1 cellular context compared by ENCODE assay signal in genomic region chr6:37051138-37052026, GRCh38.
TF ChIP-seq lines count a peak whose summit lies in the region.

No MANE protein-coding gene starts in this region.

TF ChIP-seq in HepG2, 621 proteins besides CTCF, POLR2A, EP300 and RAD21 (continued from another document and continues in another):
- TF ChIP-seq ZNF318 (CRISPR knock-in tag; IDR thresholded peaks at IDR 0.05): no peak; the same call in 1 of the 2 replicates
- TF ChIP-seq RFXANK (CRISPR knock-in tag; IDR thresholded peaks at IDR 0.05): peak; percentile 76; the same call in 1 of the 2 replicates
- TF ChIP-seq NFE2 (CRISPR knock-in tag; IDR thresholded peaks at IDR 0.05): no peak
- peak; percentile 90; the same call in 1 of the 2 replicates for TF ChIP-seq CBX5 (CRISPR knock-in tag; IDR thresholded peaks at IDR 0.05; ENCODE audit: borderline replicate concordance)
- peak; percentile 93 for TF ChIP-seq ZFP91 (CRISPR knock-in tag; IDR thresholded peaks at IDR 0.05; ENCODE audit: borderline replicate concordance)
- peak; percentile 21; the same call in 1 of the 2 replicates for TF ChIP-seq ZNF780A (CRISPR knock-in tag; IDR thresholded peaks at IDR 0.05)
- TF ChIP-seq ZBTB46 (CRISPR knock-in tag; IDR thresholded peaks at IDR 0.05; ENCODE audit: borderline replicate concordance): no peak
- no peak for TF ChIP-seq MBNL3 (CRISPR knock-in tag; conservative IDR thresholded peaks at IDR 0.05)
- TF ChIP-seq MEF2D (CRISPR knock-in tag; IDR thresholded peaks at IDR 0.05): 0 out of 2 replicates have a peak, but pooled peaks have one; percentile 62
- no peak for TF ChIP-seq ARNT2 (CRISPR knock-in tag; IDR thresholded peaks at IDR 0.05; ENCODE audit: low read depth)
- TF ChIP-seq ZNF768 (CRISPR knock-in tag; IDR thresholded peaks at IDR 0.05): peak; percentile 100
- TF ChIP-seq MLLT10 (CRISPR knock-in tag; IDR thresholded peaks at IDR 0.05): no peak
- TF ChIP-seq ZSCAN29 (CRISPR knock-in tag; conservative IDR thresholded peaks at IDR 0.05): no peak
- TF ChIP-seq IKZF1 (IDR thresholded peaks at IDR 0.05): no peak
- no peak for TF ChIP-seq ZFP41 (CRISPR knock-in tag; IDR thresholded peaks at IDR 0.05; ENCODE audit: borderline replicate concordance)
- TF ChIP-seq SMAD9 (CRISPR knock-in tag; IDR thresholded peaks at IDR 0.05): no peak
- no peak for TF ChIP-seq ZNF207 (IDR thresholded peaks at IDR 0.05; ENCODE audit: borderline replicate concordance)
- peak; percentile 44 for TF ChIP-seq NFKBIZ (CRISPR knock-in tag; IDR thresholded peaks at IDR 0.05)
- no peak for TF ChIP-seq TEAD2 (CRISPR knock-in tag; IDR thresholded peaks at IDR 0.05)
- TF ChIP-seq THAP9 (CRISPR knock-in tag; IDR thresholded peaks at IDR 0.05; ENCODE audit: borderline replicate concordance): peak; percentile 52; the same call in 1 of the 2 replicates
- peak; percentile 55; the same call in 1 of the 2 replicates for TF ChIP-seq SP5 (CRISPR knock-in tag; IDR thresholded peaks at IDR 0.05; ENCODE audit: borderline replicate concordance, low read depth)
- TF ChIP-seq CEBPG (CRISPR knock-in tag; IDR thresholded peaks at IDR 0.05): peak; percentile 47; the same call in 1 of the 2 replicates
- no peak for TF ChIP-seq ZHX2 (IDR thresholded peaks at IDR 0.05; ENCODE audit: low read depth)
- no peak for TF ChIP-seq ZHX2 (CRISPR knock-in tag; IDR thresholded peaks at IDR 0.05; ENCODE audit: borderline replicate concordance)
- TF ChIP-seq ZNF260 (CRISPR knock-in tag; IDR thresholded peaks at IDR 0.05; ENCODE audit: borderline replicate concordance, low read depth): no peak
- TF ChIP-seq HIC2 (CRISPR knock-in tag; IDR thresholded peaks at IDR 0.05; ENCODE audit: low read depth): no peak; the same call in none of the 2 replicates
- no peak for TF ChIP-seq ZNF670 (CRISPR knock-in tag; IDR thresholded peaks at IDR 0.05; ENCODE audit: borderline replicate concordance)
- TF ChIP-seq HDAC1 (CRISPR knock-in tag; IDR thresholded peaks at IDR 0.05): peak; percentile 94
- peak; percentile 90 for TF ChIP-seq ZNF18 (CRISPR knock-in tag; IDR thresholded peaks at IDR 0.05; ENCODE audit: insufficient replicate concordance)
- TF ChIP-seq ZNF883 (CRISPR knock-in tag; IDR thresholded peaks at IDR 0.05; ENCODE audit: not compliant biosample characterization): peak; percentile 78
- no peak for TF ChIP-seq ZNF850 (CRISPR knock-in tag; conservative IDR thresholded peaks at IDR 0.05)
